ENCODE assay signal across 8 cellular contexts in genomic region chr14:49634547-49635334, GRCh38. TPM values are rescaled to one million over a fixed set of nuclear protein-coding genes. Genes with fewer than 3 reads are reported as not detected.
DNase-seq lines count a peak whose midpoint lies in the region; ATAC-seq lines count a peak whose summit lies in the region.

TSS of gene DNAAF2 (minus strand) at chr14:49635244. CDS start at chr14:49635149, 95 bp downstream.

- ATAC-seq in GM18520 (IDR thresholded peaks at IDR 0.05; ENCODE audit: unreplicated experiment), result peak; percentile 18
- peak; percentile 23 for ATAC-seq in HG03066 (IDR thresholded peaks at IDR 0.05; ENCODE audit: low read depth, unreplicated experiment)

- DNase-seq in A172 (ENCODE audit: low spot score) (peak; percentile 18), NCI-H2107 treated with DMSO at 0.1 percent for 48 hours (lab: John Stamatoyannopoulos, UW; ENCODE audit: unreplicated experiment) (peak; percentile 84), cerebellum (ENCODE audit: low spot score) (peak; percentile 51), kidney tubule cell (ENCODE audit: low spot score) (peak; percentile 78)
- peak; percentile 58 for DNase-seq in activated CD4-positive, alpha-beta T cell treated with anti-CD3 and anti-CD28 coated beads for 1 hour
- DNase-seq in stimulated activated CD4-positive, alpha-beta T cell treated with anti-CD3 and anti-CD28 coated beads, Interleukin-1b, Interleukin-23, amount 100 ng/mL, for 48 hours, result peak; percentile 59

RNA-seq across cellular contexts. Expression of gene DNAAF2, which starts in this region (rescaled TPM):
- total RNA-seq in A172 (2014; rRNA removed; shearing (Covaris generic)), result 8.8 and 10.1 TPM in 2 replicates
- 12.7 TPM for total RNA-seq in cerebellum

Comparison
In these comparisons a context has a peak if more than half of its experiments do, and no peak if none do; other contexts are left out.
1. Peak in every context shown above with its lines: DNase-seq and ATAC-seq.
2. DNase-seq: peak in every context shown above with its lines; median percentile 84 in NCI-H2107 treated with DMSO at 0.1 percent for 48 hours; 78 in kidney tubule cell; 59 in stimulated activated CD4-positive, alpha-beta T cell treated with anti-CD3 and anti-CD28 coated beads, Interleukin-1b, Interleukin-23, amount 100 ng/mL, for 48 hours; 58 in activated CD4-positive, alpha-beta T cell treated with anti-CD3 and anti-CD28 coated beads for 1 hour; 51 in cerebellum; 18 in A172.